Comparison of ENCODE assay signal across 7 cellular contexts in the genomic region with DNA sequence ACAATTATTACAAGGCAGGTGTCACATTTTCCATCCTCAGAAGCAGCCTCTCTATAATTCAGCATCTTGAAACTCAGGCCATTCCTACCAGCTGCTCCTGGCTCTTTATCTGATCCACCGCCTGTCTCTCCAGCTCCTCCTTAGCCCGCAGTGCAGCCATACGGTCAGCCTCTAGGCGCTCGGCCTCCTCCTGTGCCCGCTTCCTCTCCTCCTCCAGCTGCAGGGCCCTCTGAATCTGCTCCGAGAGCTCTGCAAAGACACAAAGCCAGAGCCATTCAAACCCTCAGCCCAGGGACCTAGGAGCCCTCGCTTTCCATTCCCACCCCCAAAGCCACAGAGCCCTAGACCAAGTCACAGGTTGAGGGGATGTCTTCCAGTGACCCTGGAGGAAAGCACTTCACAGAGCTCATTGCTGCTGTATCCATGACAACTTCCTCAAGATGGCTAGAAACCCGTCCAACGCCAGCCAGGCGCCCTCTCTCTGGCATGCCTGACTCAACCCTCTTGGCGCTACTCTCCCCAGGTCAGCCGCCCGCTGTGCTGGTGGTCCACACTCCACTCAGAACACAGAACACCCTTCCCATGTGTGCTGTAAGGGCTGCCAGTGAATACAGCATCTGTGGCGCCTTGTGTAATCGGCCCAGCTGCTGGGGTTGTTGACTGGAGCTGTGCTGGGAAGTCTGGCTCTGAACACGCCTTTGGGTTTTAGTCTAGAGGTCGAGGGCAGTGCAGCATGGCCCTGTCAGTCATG. TPM values are rescaled to one million over a fixed set of nuclear protein-coding genes. Genes with fewer than 3 reads are reported as not detected.
DNase-seq lines count a peak whose midpoint lies in the region; ATAC-seq and TF ChIP-seq lines count a peak whose summit lies in the region.

No MANE protein-coding gene starts in this region.

- in situ Hi-C loops in gastrocnemius medialis (cut with MboI; ENCODE audit: low sequenced_read_pairs in 4 of 4) = no loop called here

- peak; percentile 90 for DNase-seq in NCI-H1105 (lab: John Stamatoyannopoulos, UW)
- DNase-seq in SK-N-DZ (ENCODE audit: low spot score) = peak; percentile 90
- peak; percentile 69 for DNase-seq in Right ventricle myocardium superior
- peak in 1 of 2 donors; percentile 26 for DNase-seq in gastrocnemius medialis
- no peak for DNase-seq in MG63
- DNase-seq in EL = no peak

- H3K4me3 ChIP-seq in gastrocnemius medialis (no peak overlapping the region), MG63 (no peak overlapping the region)

- ATAC-seq in Right ventricle myocardium superior (ENCODE audit: poor library complexity) = peak; percentile 53
- ATAC-seq in gastrocnemius medialis = peak; percentile 15 to 41
- ATAC-seq in HG02571 (IDR thresholded peaks at IDR 0.05; ENCODE audit: unreplicated experiment) = no peak

- H3K9me3 ChIP-seq in gastrocnemius medialis = no peaks in the 10 kb centered on the region
- H3K9me3 ChIP-seq in MG63 = no peaks in the 10 kb centered on the region

- H3K36me3 ChIP-seq in gastrocnemius medialis (peaks cover 0 to 64% of the 10 kb centered on the region in 2 donors), MG63 (peaks cover 84% of the 10 kb centered on the region)

- H3K27me3 ChIP-seq in gastrocnemius medialis = no peaks in the 10 kb centered on the region
- H3K27me3 ChIP-seq in MG63 = no peaks in the 10 kb centered on the region

- TF ChIP-seq CTCF in gastrocnemius medialis (IDR thresholded peaks at IDR 0.05 in 4 of 5, conservative IDR thresholded peaks at IDR 0.05 in 1 of 5) = no peak

- TF ChIP-seq POLR2A in gastrocnemius medialis (IDR thresholded peaks at IDR 0.05) = no peak

- H3K4me1 ChIP-seq in gastrocnemius medialis = no peaks in the 10 kb centered on the region

- intact Hi-C loops in Right ventricle myocardium superior (cut with DNase I) (loop anchor here (10.0 kb wide), 1 partner anchor 65 kb away; no protein-coding TSS in a partner anchor), gastrocnemius medialis (cut with DNase I; ENCODE audit: low total_unique reads) (no loop called here)

- no peak overlapping the region for H3K27ac ChIP-seq in gastrocnemius medialis

RNA-seq across cellular contexts. Expression of gene EZR, which starts 49.3 kb away (rescaled TPM):
- 46.2 and 51.6 TPM in 2 replicates for polyA plus RNA-seq in SK-N-DZ (2014; cell fraction: cytosol; rRNA removed)
- 31.1 and 33.2 TPM in 2 replicates for polyA plus RNA-seq in SK-N-DZ (2014; cell fraction: nucleus; rRNA removed)
- total RNA-seq in Right ventricle myocardium superior (197 TPM), gastrocnemius medialis (10 to 100 TPM; 18.1 to 54.1 (median 33.6) TPM)
- 226 and 236 TPM in 2 replicates for total RNA-seq in MG63 (2014; rRNA removed; shearing (Covaris generic); ENCODE audit: low replicate concordance)

Comparison
In these comparisons a context has a peak if more than half of its experiments do, and no peak if none do; other contexts are left out.
1. DNase-seq: peak in NCI-H1105 (single experiment), SK-N-DZ (single experiment) and Right ventricle myocardium superior (single experiment); none in MG63 (single experiment) and EL (single experiment).